In genomic region chr2:51693640-51694039, GRCh38 we compare ENCODE assay signal across 18 cellular contexts.
DNase-seq lines count a peak whose midpoint lies in the region; ATAC-seq and TF ChIP-seq lines count a peak whose summit lies in the region.
"Had no signal": no experiment of that assay in that cellular context is flagged by ENCODE, and none has a peak within 500 bp of the region (broad histone marks: within the 10 kb centered on the region; RNA-seq: fewer than 3 reads in every experiment).

No MANE protein-coding gene starts in this region.

- no peaks in the 10 kb centered on the region for H3K9me2 ChIP-seq in GM23248 (ENCODE audit: insufficient read depth)

- no peaks in the 10 kb centered on the region for H3K36me3 ChIP-seq in GM23248 (ENCODE audit: low read depth)
- H3K36me3 ChIP-seq in brain microvascular endothelial cell (replicated peaks) = no peaks in the 10 kb centered on the region
- H3K36me3 ChIP-seq: BLaER1 treated with 17β-estradiol and CSF1 and Interleukin-3, amounts not matched to agents 10 nM and 100 nM had no signal

- in situ Hi-C loops in GM23248 (cut with MboI) (no loop called here), brain microvascular endothelial cell (cut with HindIII; ENCODE audit: low pct_ligation_motif_present, low sequenced_read_pairs) (no loop called here)

- TF ChIP-seq CTCF in fibroblast of mammary gland (conservative IDR thresholded peaks at IDR 0.05; ENCODE audit: control insufficient read depth, insufficient read depth, low read depth, low read length) = no peak
- no peak for TF ChIP-seq CTCF in brain microvascular endothelial cell (IDR thresholded peaks at IDR 0.05; ENCODE audit: low read depth, low read length, missing control alignments)

- ATAC-seq in GM18907 (IDR thresholded peaks at IDR 0.05; ENCODE audit: unreplicated experiment) = no peak
- ATAC-seq: GM23338, HCT116 had no signal

- no peaks in the 10 kb centered on the region for H4K20me1 ChIP-seq in GM23248 (ENCODE audit: insufficient read depth)
- H4K20me1 ChIP-seq: BLaER1 treated with 17β-estradiol and CSF1 and Interleukin-3, amounts not matched to agents 10 nM and 100 nM had no signal

- no peaks in the 10 kb centered on the region for H3K4me1 ChIP-seq in GM23248 (ENCODE audit: insufficient read depth)
- H3K4me1 ChIP-seq: BLaER1 treated with 17β-estradiol and CSF1 and Interleukin-3, amounts not matched to agents 10 nM and 100 nM had no signal

- no peak overlapping the region for H3K4me3 ChIP-seq in GM23248
- no peak overlapping the region for H3K4me3 ChIP-seq in fibroblast of mammary gland (ENCODE audit: control insufficient read depth, low read depth, low read length)
- H3K4me3 ChIP-seq in brain microvascular endothelial cell (ENCODE audit: low read depth, low read length) = no peak overlapping the region
- H3K4me3 ChIP-seq: BLaER1 treated with 17β-estradiol and CSF1 and Interleukin-3, amounts not matched to agents 10 nM and 100 nM; GM23338 had no signal

- no peaks in the 10 kb centered on the region for H3K9me3 ChIP-seq in GM23248 (ENCODE audit: low read depth)
- H3K9me3 ChIP-seq: BLaER1 treated with 17β-estradiol and CSF1 and Interleukin-3, amounts not matched to agents 10 nM and 100 nM had no signal

- H3K27me3 ChIP-seq in GM23248 (replicated peaks; ENCODE audit: insufficient read depth) (no peaks in the 10 kb centered on the region), brain microvascular endothelial cell (replicated peaks) (no peaks in the 10 kb centered on the region)
- H3K27me3 ChIP-seq: BLaER1 treated with 17β-estradiol and CSF1 and Interleukin-3, amounts not matched to agents 10 nM and 100 nM had no signal

- DNase-seq in GM23248 (peak; percentile 3), dedifferentiated amniotic fluid mesenchymal stem cell (ENCODE audit: extremely low spot score) (peak; percentile 52), fibroblast of mammary gland (ENCODE audit: low read depth) (peak; percentile 13), brain microvascular endothelial cell (no peak), cerebellar cortex (ENCODE audit: low spot score) (no peak)
- no peak for DNase-seq in stimulated activated naive CD4-positive, alpha-beta T cell (lab: John Stamatoyannopoulos, UW)
- DNase-seq: CD4-positive, alpha-beta T cell; CD8-positive, alpha-beta memory T cell; DMS 273 treated with DMSO at 0.1 percent for 48 hours; DMS79; EL; GDM1; H9; HFFc6 had no signal

- H3K27ac ChIP-seq in GM23248 (no peak overlapping the region), brain microvascular endothelial cell (no peak overlapping the region)
- H3K27ac ChIP-seq: BLaER1 treated with 17β-estradiol and CSF1 and Interleukin-3, amounts not matched to agents 10 nM and 100 nM had no signal

- H3F3A ChIP-seq in GM23248 (ENCODE audit: insufficient read depth) = no peaks in the 10 kb centered on the region

- WGBS in GM23248 (ENCODE audit: low coverage in 1 of 2, low lambda C conversion rate in 2 of 2, missing lambda C conversion rate in 2 of 2), 2 experiments = 9 to 15% methylated on average over 1 of the region's 1 CpG

- no peak overlapping the region for H3K4me2 ChIP-seq in GM23248 (ENCODE audit: unreplicated experiment)
- H3K4me2 ChIP-seq: BLaER1 treated with 17β-estradiol and CSF1 and Interleukin-3, amounts not matched to agents 10 nM and 100 nM; GM23338 had no signal

- no peak overlapping the region for H2AFZ ChIP-seq in GM23248
- H2AFZ ChIP-seq: GM23338 had no signal

- H3K79me2 ChIP-seq in GM23248 (ENCODE audit: insufficient read depth) = no peaks in the 10 kb centered on the region

- H3K9ac ChIP-seq in GM23248 = no peak overlapping the region
- H3K9ac ChIP-seq: BLaER1 treated with 17β-estradiol and CSF1 and Interleukin-3, amounts not matched to agents 10 nM and 100 nM had no signal

Comparison
In these comparisons a context has a peak if more than half of its experiments do, and no peak if none do; other contexts are left out.
1. DNase-seq: peak in GM23248 (single experiment), dedifferentiated amniotic fluid mesenchymal stem cell (single experiment) and fibroblast of mammary gland (single experiment); none in stimulated activated naive CD4-positive, alpha-beta T cell (0 of 6), brain microvascular endothelial cell (single experiment) and cerebellar cortex (single experiment).